In genomic region chr11:44748606-44749005, GRCh38 we compare ENCODE assay signal across 1 cellular context.
TF ChIP-seq lines count a peak whose summit lies in the region.

No MANE protein-coding gene starts in this region.

TF ChIP-seq in H1, 55 proteins besides CTCF, POLR2A, EP300 and RAD21:
- TF ChIP-seq SUZ12 (IDR thresholded peaks at IDR 0.05; ENCODE audit: low read length), result no peak
- no peak for TF ChIP-seq BACH1 (IDR thresholded peaks at IDR 0.05; ENCODE audit: low read length)
- no peak for TF ChIP-seq RNF2 (IDR thresholded peaks at IDR 0.05; ENCODE audit: borderline replicate concordance, low read depth, low read length, missing control alignments, poor library complexity, severe bottlenecking)
- TF ChIP-seq ZNF274 (IDR thresholded peaks at IDR 0.05; ENCODE audit: borderline replicate concordance, extremely low read depth, low read length), result no peak
- TF ChIP-seq SRF (IDR thresholded peaks at IDR 0.05; ENCODE audit: low read depth, low read length), result no peak
- TF ChIP-seq CHD7 (IDR thresholded peaks at IDR 0.05; ENCODE audit: insufficient replicate concordance, low read length), result no peak
- no peak for TF ChIP-seq ATF2 (IDR thresholded peaks at IDR 0.05; ENCODE audit: low read length)
- no peak for TF ChIP-seq SAP30 (IDR thresholded peaks at IDR 0.05; ENCODE audit: insufficient read depth, insufficient replicate concordance, low read length)
- TF ChIP-seq HDAC6 (IDR thresholded peaks at IDR 0.05; ENCODE audit: low read depth, low read length), result no peak
- TF ChIP-seq, protein P1, sequence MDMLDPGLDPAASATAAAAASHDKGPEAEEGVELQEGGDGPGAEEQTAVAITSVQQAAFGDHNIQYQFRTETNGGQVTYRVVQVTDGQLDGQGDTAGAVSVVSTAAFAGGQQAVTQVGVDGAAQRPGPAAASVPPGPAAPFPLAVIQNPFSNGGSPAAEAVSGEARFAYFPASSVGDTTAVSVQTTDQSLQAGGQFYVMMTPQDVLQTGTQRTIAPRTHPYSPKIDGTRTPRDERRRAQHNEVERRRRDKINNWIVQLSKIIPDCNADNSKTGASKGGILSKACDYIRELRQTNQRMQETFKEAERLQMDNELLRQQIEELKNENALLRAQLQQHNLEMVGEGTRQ (IDR thresholded peaks at IDR 0.05; ENCODE audit: low read length), result no peak
- TF ChIP-seq EZH2 (IDR thresholded peaks at IDR 0.05; ENCODE audit: low read depth, low read length, severe bottlenecking), result no peak
- TF ChIP-seq JUND (IDR thresholded peaks at IDR 0.05; ENCODE audit: low read length), result no peak
- TF ChIP-seq RXRA (IDR thresholded peaks at IDR 0.05; ENCODE audit: insufficient read depth, low read depth, low read length), result no peak
- TF ChIP-seq ASH2L (IDR thresholded peaks at IDR 0.05; ENCODE audit: low read length), result no peak
- no peak for TF ChIP-seq GTF2F1 (IDR thresholded peaks at IDR 0.05; ENCODE audit: borderline replicate concordance, low read depth, low read length)
- TF ChIP-seq CREB1 (IDR thresholded peaks at IDR 0.05), result no peak
- TF ChIP-seq BCL11A (IDR thresholded peaks at IDR 0.05; ENCODE audit: low read depth in 2 of 2, low read length in 2 of 2), result no peak
- no peak for TF ChIP-seq MAX (IDR thresholded peaks at IDR 0.05)
TF ChIP-seq in H1: peak in this region for 0.
